ENCODE assay signal across 1 cellular context in the genomic region with DNA sequence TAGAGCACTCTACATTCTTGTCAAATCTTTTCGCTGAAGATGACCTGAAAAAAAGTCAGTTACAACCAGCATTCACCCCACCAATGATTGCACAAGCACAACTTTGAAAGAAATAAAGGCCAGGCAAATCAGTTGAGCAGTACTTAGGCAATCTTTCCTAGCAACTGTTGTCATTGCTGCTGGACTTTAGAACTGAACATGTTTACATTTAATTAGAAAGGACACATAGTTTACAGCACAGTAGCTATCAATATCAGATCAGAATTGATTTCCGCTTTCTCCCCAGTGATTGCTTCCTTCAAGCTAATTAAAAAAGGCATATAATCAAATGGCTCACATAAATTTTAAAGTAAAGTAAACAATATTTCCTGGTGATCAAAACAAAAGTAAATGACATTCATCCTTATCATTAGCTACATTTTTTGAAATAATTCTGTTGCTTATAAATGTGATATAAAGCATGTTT.
TF ChIP-seq lines count a peak whose summit lies in the region.

No MANE protein-coding gene starts in this region.

TF ChIP-seq in HepG2, 621 proteins besides CTCF, POLR2A, EP300 and RAD21 (continued from another document and continues in another):
- TF ChIP-seq, protein P1, sequence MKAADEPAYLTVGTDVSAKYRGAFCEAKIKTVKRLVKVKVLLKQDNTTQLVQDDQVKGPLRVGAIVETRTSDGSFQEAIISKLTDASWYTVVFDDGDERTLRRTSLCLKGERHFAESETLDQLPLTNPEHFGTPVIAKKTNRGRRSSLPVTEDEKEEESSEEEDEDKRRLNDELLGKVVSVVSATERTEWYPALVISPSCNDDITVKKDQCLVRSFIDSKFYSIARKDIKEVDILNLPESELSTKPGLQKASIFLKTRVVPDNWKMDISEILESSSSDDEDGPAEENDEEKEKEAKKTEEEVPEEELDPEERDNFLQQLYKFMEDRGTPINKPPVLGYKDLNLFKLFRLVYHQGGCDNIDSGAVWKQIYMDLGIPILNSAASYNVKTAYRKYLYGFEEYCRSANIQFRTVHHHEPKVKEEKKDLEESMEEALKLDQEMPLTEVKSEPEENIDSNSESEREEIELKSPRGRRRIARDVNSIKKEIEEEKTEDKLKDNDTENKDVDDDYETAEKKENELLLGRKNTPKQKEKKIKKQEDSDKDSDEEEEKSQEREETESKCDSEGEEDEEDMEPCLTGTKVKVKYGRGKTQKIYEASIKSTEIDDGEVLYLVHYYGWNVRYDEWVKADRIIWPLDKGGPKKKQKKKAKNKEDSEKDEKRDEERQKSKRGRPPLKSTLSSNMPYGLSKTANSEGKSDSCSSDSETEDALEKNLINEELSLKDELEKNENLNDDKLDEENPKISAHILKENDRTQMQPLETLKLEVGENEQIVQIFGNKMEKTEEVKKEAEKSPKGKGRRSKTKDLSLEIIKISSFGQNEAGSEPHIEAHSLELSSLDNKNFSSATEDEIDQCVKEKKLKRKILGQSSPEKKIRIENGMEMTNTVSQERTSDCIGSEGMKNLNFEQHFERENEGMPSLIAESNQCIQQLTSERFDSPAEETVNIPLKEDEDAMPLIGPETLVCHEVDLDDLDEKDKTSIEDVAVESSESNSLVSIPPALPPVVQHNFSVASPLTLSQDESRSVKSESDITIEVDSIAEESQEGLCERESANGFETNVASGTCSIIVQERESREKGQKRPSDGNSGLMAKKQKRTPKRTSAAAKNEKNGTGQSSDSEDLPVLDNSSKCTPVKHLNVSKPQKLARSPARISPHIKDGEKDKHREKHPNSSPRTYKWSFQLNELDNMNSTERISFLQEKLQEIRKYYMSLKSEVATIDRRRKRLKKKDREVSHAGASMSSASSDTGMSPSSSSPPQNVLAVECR (CRISPR knock-in tag; IDR thresholded peaks at IDR 0.05; ENCODE audit: borderline replicate concordance) = peak; percentile 75; the same call in 1 of the 2 replicates
- peak; percentile 100 for TF ChIP-seq HNF4G (IDR thresholded peaks at IDR 0.05; ENCODE audit: borderline replicate concordance, low read depth, low read length)
- peak; percentile 100 for TF ChIP-seq HNF4G (CRISPR knock-in tag; IDR thresholded peaks at IDR 0.05; ENCODE audit: borderline replicate concordance, low read depth)
- TF ChIP-seq, protein P2, sequence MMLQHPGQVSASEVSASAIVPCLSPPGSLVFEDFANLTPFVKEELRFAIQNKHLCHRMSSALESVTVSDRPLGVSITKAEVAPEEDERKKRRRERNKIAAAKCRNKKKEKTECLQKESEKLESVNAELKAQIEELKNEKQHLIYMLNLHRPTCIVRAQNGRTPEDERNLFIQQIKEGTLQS (CRISPR knock-in tag; IDR thresholded peaks at IDR 0.05) = peak; percentile 90
- no peak; the same call in 1 of the 2 replicates for TF ChIP-seq ZNF598 (CRISPR knock-in tag; IDR thresholded peaks at IDR 0.05; ENCODE audit: borderline replicate concordance)
- TF ChIP-seq SAP130 (CRISPR knock-in tag; IDR thresholded peaks at IDR 0.05; ENCODE audit: low read depth) = peak; percentile 97
- TF ChIP-seq ZNF205 (CRISPR knock-in tag; IDR thresholded peaks at IDR 0.05) = peak; percentile 97
- no peak; the same call in 1 of the 2 replicates for TF ChIP-seq NKX3-1 (CRISPR knock-in tag; IDR thresholded peaks at IDR 0.05)
- peak; percentile 90; the same call in 1 of the 2 replicates for TF ChIP-seq ZSCAN12 (CRISPR knock-in tag; IDR thresholded peaks at IDR 0.05)
- peak; percentile 99 for TF ChIP-seq SATB2 (CRISPR knock-in tag; IDR thresholded peaks at IDR 0.05)
- peak; percentile 100 for TF ChIP-seq ZNF878 (CRISPR knock-in tag; IDR thresholded peaks at IDR 0.05)
- TF ChIP-seq GZF1 (CRISPR knock-in tag; IDR thresholded peaks at IDR 0.05) = no peak
- TF ChIP-seq ZNF367 (CRISPR knock-in tag; IDR thresholded peaks at IDR 0.05; ENCODE audit: borderline replicate concordance) = no peak; the same call in 1 of the 2 replicates
- TF ChIP-seq ZNF768 (CRISPR knock-in tag; IDR thresholded peaks at IDR 0.05) = no peak; the same call in 1 of the 2 replicates
- no peak for TF ChIP-seq NR3C1 (CRISPR knock-in tag; IDR thresholded peaks at IDR 0.05)
- TF ChIP-seq, protein P3, sequence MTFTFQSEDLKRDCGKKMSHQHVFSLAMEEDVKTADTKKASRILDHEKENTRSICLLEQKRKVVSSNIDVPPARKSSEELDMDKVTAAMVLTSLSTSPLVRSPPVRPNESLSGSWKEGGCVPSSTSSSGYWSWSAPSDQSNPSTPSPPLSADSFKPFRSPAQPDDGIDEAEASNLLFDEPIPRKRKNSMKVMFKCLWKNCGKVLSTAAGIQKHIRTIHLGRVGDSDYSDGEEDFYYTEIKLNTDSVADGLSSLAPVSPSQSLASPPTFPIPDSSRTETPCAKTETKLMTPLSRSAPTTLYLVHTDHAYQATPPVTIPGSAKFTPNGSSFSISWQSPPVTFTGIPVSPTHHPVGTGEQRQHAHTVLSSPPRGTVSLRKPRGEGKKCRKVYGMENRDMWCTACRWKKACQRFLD (CRISPR knock-in tag; IDR thresholded peaks at IDR 0.05; ENCODE audit: borderline replicate concordance) = no peak
- TF ChIP-seq ZNF510 (CRISPR knock-in tag; IDR thresholded peaks at IDR 0.05; ENCODE audit: low read depth) = peak; percentile 90; the same call in 1 of the 2 replicates
- peak; percentile 93; the same call in 1 of the 2 replicates for TF ChIP-seq PRMT3 (CRISPR knock-in tag; IDR thresholded peaks at IDR 0.05; ENCODE audit: borderline replicate concordance, low read depth)
- no peak; the same call in 1 of the 2 replicates for TF ChIP-seq ZBTB38 (CRISPR knock-in tag; IDR thresholded peaks at IDR 0.05)
- peak; percentile 91 for TF ChIP-seq LCORL (IDR thresholded peaks at IDR 0.05)
- peak; percentile 99 for TF ChIP-seq LCORL (CRISPR knock-in tag; IDR thresholded peaks at IDR 0.05)
- TF ChIP-seq TBL1XR1 (IDR thresholded peaks at IDR 0.05; ENCODE audit: borderline replicate concordance, low read length, partially characterized antibody) = peak; percentile 96
- TF ChIP-seq SMYD3 (CRISPR knock-in tag; IDR thresholded peaks at IDR 0.05) = peak; percentile 100
- TF ChIP-seq, protein P4, sequence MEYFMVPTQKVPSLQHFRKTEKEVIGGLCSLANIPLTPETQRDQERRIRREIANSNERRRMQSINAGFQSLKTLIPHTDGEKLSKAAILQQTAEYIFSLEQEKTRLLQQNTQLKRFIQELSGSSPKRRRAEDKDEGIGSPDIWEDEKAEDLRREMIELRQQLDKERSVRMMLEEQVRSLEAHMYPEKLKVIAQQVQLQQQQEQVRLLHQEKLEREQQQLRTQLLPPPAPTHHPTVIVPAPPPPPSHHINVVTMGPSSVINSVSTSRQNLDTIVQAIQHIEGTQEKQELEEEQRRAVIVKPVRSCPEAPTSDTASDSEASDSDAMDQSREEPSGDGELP (IDR thresholded peaks at IDR 0.05; ENCODE audit: borderline replicate concordance, low read depth) = peak; percentile 94
- TF ChIP-seq IRX3 (CRISPR knock-in tag; IDR thresholded peaks at IDR 0.05; ENCODE audit: borderline replicate concordance, low read depth) = peak; percentile 83
- TF ChIP-seq, protein P5, sequence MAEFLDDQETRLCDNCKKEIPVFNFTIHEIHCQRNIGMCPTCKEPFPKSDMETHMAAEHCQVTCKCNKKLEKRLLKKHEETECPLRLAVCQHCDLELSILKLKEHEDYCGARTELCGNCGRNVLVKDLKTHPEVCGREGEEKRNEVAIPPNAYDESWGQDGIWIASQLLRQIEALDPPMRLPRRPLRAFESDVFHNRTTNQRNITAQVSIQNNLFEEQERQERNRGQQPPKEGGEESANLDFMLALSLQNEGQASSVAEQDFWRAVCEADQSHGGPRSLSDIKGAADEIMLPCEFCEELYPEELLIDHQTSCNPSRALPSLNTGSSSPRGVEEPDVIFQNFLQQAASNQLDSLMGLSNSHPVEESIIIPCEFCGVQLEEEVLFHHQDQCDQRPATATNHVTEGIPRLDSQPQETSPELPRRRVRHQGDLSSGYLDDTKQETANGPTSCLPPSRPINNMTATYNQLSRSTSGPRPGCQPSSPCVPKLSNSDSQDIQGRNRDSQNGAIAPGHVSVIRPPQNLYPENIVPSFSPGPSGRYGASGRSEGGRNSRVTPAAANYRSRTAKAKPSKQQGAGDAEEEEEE (CRISPR knock-in tag; IDR thresholded peaks at IDR 0.05; ENCODE audit: borderline replicate concordance) = no peak; the same call in 1 of the 2 replicates
- peak in 1 of 2 experiments; percentile 100; a peak in 2 of 4 replicates for TF ChIP-seq KLF16 (CRISPR knock-in tag; IDR thresholded peaks at IDR 0.05)
- TF ChIP-seq, protein P6, sequence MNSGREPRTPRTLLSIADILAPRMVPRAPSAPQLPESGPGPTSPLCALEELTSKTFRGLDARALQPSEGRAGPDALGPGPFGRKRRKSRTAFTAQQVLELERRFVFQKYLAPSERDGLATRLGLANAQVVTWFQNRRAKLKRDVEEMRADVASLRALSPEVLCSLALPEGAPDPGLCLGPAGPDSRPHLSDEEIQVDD (CRISPR knock-in tag; IDR thresholded peaks at IDR 0.05; ENCODE audit: borderline replicate concordance) = no peak
- TF ChIP-seq EHMT2 (IDR thresholded peaks at IDR 0.05; ENCODE audit: borderline replicate concordance, low read depth, low read length) = peak; percentile 99
- TF ChIP-seq, protein P7, sequence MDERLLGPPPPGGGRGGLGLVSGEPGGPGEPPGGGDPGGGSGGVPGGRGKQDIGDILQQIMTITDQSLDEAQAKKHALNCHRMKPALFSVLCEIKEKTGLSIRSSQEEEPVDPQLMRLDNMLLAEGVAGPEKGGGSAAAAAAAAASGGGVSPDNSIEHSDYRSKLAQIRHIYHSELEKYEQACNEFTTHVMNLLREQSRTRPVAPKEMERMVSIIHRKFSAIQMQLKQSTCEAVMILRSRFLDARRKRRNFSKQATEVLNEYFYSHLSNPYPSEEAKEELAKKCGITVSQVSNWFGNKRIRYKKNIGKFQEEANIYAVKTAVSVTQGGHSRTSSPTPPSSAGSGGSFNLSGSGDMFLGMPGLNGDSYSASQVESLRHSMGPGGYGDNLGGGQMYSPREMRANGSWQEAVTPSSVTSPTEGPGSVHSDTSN (CRISPR knock-in tag; IDR thresholded peaks at IDR 0.05) = peak; percentile 67
- TF ChIP-seq KDM5B (CRISPR knock-in tag; IDR thresholded peaks at IDR 0.05; ENCODE audit: borderline replicate concordance) = no peak
- TF ChIP-seq ZNF644 (CRISPR knock-in tag; IDR thresholded peaks at IDR 0.05; ENCODE audit: low read depth) = peak; percentile 98
- TF ChIP-seq ZNF747 (CRISPR knock-in tag; IDR thresholded peaks at IDR 0.05; ENCODE audit: borderline replicate concordance) = peak; percentile 97; the same call in 1 of the 2 replicates
- TF ChIP-seq SMAD1 (CRISPR knock-in tag; IDR thresholded peaks at IDR 0.05; ENCODE audit: borderline replicate concordance, low read depth) = no peak
- peak; percentile 100 for TF ChIP-seq MIER3 (CRISPR knock-in tag; IDR thresholded peaks at IDR 0.05; ENCODE audit: borderline replicate concordance)
- no peak for TF ChIP-seq ZNF343 (CRISPR knock-in tag; IDR thresholded peaks at IDR 0.05)
- TF ChIP-seq, protein P8, sequence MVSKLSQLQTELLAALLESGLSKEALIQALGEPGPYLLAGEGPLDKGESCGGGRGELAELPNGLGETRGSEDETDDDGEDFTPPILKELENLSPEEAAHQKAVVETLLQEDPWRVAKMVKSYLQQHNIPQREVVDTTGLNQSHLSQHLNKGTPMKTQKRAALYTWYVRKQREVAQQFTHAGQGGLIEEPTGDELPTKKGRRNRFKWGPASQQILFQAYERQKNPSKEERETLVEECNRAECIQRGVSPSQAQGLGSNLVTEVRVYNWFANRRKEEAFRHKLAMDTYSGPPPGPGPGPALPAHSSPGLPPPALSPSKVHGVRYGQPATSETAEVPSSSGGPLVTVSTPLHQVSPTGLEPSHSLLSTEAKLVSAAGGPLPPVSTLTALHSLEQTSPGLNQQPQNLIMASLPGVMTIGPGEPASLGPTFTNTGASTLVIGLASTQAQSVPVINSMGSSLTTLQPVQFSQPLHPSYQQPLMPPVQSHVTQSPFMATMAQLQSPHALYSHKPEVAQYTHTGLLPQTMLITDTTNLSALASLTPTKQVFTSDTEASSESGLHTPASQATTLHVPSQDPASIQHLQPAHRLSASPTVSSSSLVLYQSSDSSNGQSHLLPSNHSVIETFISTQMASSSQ (IDR thresholded peaks at IDR 0.05; ENCODE audit: low read depth) = peak; percentile 100
- TF ChIP-seq, protein P8 (CRISPR knock-in tag; IDR thresholded peaks at IDR 0.05; ENCODE audit: borderline replicate concordance) = peak; percentile 100
- peak; percentile 99 for TF ChIP-seq GATA4 (IDR thresholded peaks at IDR 0.05; ENCODE audit: borderline replicate concordance, low read depth)
- TF ChIP-seq ZNF317 (CRISPR knock-in tag; IDR thresholded peaks at IDR 0.05) = peak; percentile 78; the same call in 1 of the 2 replicates
- TF ChIP-seq SRSF9 (IDR thresholded peaks at IDR 0.05; ENCODE audit: borderline replicate concordance, insufficient read depth, low read depth, low read length, poor library complexity, severe bottlenecking) = no peak
- TF ChIP-seq ZNF83 (CRISPR knock-in tag; IDR thresholded peaks at IDR 0.05; ENCODE audit: borderline replicate concordance) = no peak
- TF ChIP-seq ZNF563 (CRISPR knock-in tag; IDR thresholded peaks at IDR 0.05) = no peak
- TF ChIP-seq JUNB (CRISPR knock-in tag; IDR thresholded peaks at IDR 0.05; ENCODE audit: borderline replicate concordance) = peak; percentile 86; the same call in 1 of the 2 replicates
- peak; percentile 66; the same call in 1 of the 2 replicates for TF ChIP-seq FOSL1 (CRISPR knock-in tag; IDR thresholded peaks at IDR 0.05; ENCODE audit: borderline replicate concordance)
- TF ChIP-seq, protein P9, sequence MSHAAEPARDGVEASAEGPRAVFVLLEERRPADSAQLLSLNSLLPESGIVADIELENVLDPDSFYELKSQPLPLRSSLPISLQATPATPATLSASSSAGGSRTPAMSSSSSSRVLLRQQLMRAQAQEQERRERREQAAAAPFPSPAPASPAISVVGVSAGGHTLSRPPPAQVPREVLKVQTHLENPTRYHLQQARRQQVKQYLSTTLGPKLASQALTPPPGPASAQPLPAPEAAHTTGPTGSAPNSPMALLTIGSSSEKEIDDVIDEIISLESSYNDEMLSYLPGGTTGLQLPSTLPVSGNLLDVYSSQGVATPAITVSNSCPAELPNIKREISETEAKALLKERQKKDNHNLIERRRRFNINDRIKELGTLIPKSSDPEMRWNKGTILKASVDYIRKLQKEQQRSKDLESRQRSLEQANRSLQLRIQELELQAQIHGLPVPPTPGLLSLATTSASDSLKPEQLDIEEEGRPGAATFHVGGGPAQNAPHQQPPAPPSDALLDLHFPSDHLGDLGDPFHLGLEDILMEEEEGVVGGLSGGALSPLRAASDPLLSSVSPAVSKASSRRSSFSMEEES (CRISPR knock-in tag; IDR thresholded peaks at IDR 0.05) = peak; percentile 91
- TF ChIP-seq ZMYM3 (CRISPR knock-in tag; IDR thresholded peaks at IDR 0.05) = peak; percentile 92
- TF ChIP-seq SAFB2 (CRISPR knock-in tag; IDR thresholded peaks at IDR 0.05; ENCODE audit: borderline replicate concordance, low read depth) = no peak; the same call in 1 of the 2 replicates
